Comparison of ENCODE assay signal across 11 cellular contexts in the genomic region with DNA sequence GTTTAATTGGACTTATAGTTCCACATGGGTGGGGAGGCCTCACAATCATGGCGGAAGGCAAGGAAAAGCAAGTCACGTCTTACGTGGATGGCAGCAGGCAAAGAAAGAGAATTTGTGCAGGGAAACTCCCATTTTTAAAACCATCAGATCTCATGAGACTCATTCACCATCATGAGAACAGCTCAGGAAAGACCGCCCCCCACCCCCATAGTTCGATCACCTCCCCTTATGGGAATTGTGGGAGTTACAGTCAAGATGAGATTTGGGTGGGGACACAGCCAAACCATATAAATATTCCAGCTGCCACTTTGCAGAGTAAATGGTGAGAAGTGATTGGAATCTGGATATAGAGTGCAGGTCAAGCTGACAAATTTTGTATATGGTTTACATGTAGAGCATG.
DNase-seq lines count a peak whose midpoint lies in the region; ATAC-seq and TF ChIP-seq lines count a peak whose summit lies in the region.
"Had no signal": no experiment of that assay in that cellular context is flagged by ENCODE, and none has a peak within 500 bp of the region (broad histone marks: within the 10 kb centered on the region; RNA-seq: fewer than 3 reads in every experiment).

No MANE protein-coding gene starts in this region.

- no peak overlapping the region for H3K4me3 ChIP-seq in CD4-positive, alpha-beta memory T cell (ENCODE audit: low read length in 2 of 2)
- no peak overlapping the region for H3K4me3 ChIP-seq in OCI-LY1 (ENCODE audit: low read depth, low read length, poor library complexity, severe bottlenecking)
- H3K4me3 ChIP-seq in skeletal muscle tissue (ENCODE audit: low read length in 3 of 3) = no peak overlapping the region
- no peak overlapping the region for H3K4me3 ChIP-seq in WERI-Rb-1 (ENCODE audit: low read depth, low read length)
- H3K4me3 ChIP-seq: coronary artery, esophagus muscularis mucosa had no signal

- no peak overlapping the region for H3K4me2 ChIP-seq in OCI-LY1 (ENCODE audit: low read length)

- CTCF ChIA-PET in CD4-positive, alpha-beta memory T cell (lab: Charles Lee; ENCODE audit: partially characterized antibody) = interaction anchor here (0.6 to 3.5 kb wide), 10 partner anchors 9 to 174 kb away, joined by 3 to 22 read pairs (median 4); no protein-coding TSS in a partner anchor

- H3K4me1 ChIP-seq in CD4-positive, alpha-beta memory T cell (ENCODE audit: insufficient read depth, low read length) = peaks cover 32% of the 10 kb centered on the region
- H3K4me1 ChIP-seq in OCI-LY1 (ENCODE audit: insufficient read depth, low read length, severe bottlenecking) (peaks cover 30% of the 10 kb centered on the region), skeletal muscle tissue (ENCODE audit: control insufficient read depth in 3 of 3, insufficient read depth in 3 of 3, low read length in 3 of 3) (no peaks in the 10 kb centered on the region)
- H3K4me1 ChIP-seq: esophagus muscularis mucosa had no signal

- no peaks in the 10 kb centered on the region for H3K79me2 ChIP-seq in OCI-LY1 (ENCODE audit: insufficient read depth, low read length)

- H3K27ac ChIP-seq in CD4-positive, alpha-beta memory T cell (ENCODE audit: low read depth, low read length) = peak overlapping the region; percentile 56
- H3K27ac ChIP-seq in OCI-LY1 (ENCODE audit: low read depth, low read length, poor library complexity, severe bottlenecking) (peak overlapping the region; percentile 77), skeletal muscle tissue (ENCODE audit: low read depth, low read length) (peak overlapping the region; percentile 52), WERI-Rb-1 (no peak overlapping the region)

- H3K9me3 Mint-ChIP-seq in CD4-positive, alpha-beta memory T cell = peaks cover 0 to 2% (median 0%) of the 10 kb centered on the region in 8 donors
- H3K9me3 Mint-ChIP-seq in activated naive CD8-positive, alpha-beta T cell treated with anti-CD3 and anti-CD28 coated beads, Interleukin-2, amount 50 U/mL, for 24 hours = peaks cover 8% of the 10 kb centered on the region

- H3K9me2 ChIP-seq in OCI-LY1 (ENCODE audit: low read depth, low read length) = no peaks in the 10 kb centered on the region

- H3K4me1 Mint-ChIP-seq in CD4-positive, alpha-beta memory T cell = peaks cover 39 to 57% (median 47%) of the 10 kb centered on the region in 4 donors
- H3K4me1 Mint-ChIP-seq in activated naive CD8-positive, alpha-beta T cell treated with anti-CD3 and anti-CD28 coated beads, Interleukin-2, amount 50 U/mL, for 24 hours = peaks cover 66% of the 10 kb centered on the region

- intact Hi-C loops in CD4-positive, alpha-beta memory T cell (cut with micrococcal nuclease) = loop anchor here (5.0 kb wide), 1 partner anchor 118 kb away; no protein-coding TSS in a partner anchor

- no peaks in the 10 kb centered on the region for H3K27me3 ChIP-seq in CD4-positive, alpha-beta memory T cell (ENCODE audit: insufficient read depth, low read length)
- H3K27me3 ChIP-seq in OCI-LY1 (ENCODE audit: insufficient read depth, low read length) = no peaks in the 10 kb centered on the region
- no peaks in the 10 kb centered on the region for H3K27me3 ChIP-seq in skeletal muscle tissue (ENCODE audit: control insufficient read depth in 3 of 3, insufficient read depth in 3 of 3, low read length in 3 of 3)
- H3K27me3 ChIP-seq in WERI-Rb-1 (ENCODE audit: insufficient read depth, low read depth, severe bottlenecking) = no peaks in the 10 kb centered on the region
- H3K27me3 ChIP-seq: esophagus muscularis mucosa had no signal

- TF ChIP-seq CTCF in OCI-LY1 (IDR thresholded peaks at IDR 0.05; ENCODE audit: low read length) (no peak), WERI-Rb-1 (IDR thresholded peaks at IDR 0.05; ENCODE audit: low read depth, low read length) (no peak)

- H3K36me3 ChIP-seq in CD4-positive, alpha-beta memory T cell (ENCODE audit: insufficient read depth, low read length) = no peaks in the 10 kb centered on the region
- H3K36me3 ChIP-seq in OCI-LY1 (ENCODE audit: insufficient read depth, low read length) (no peaks in the 10 kb centered on the region), skeletal muscle tissue (ENCODE audit: control insufficient read depth in 3 of 3, insufficient read depth in 3 of 3, low read length in 3 of 3) (no peaks in the 10 kb centered on the region), WERI-Rb-1 (no peaks in the 10 kb centered on the region)
- H3K36me3 ChIP-seq: esophagus muscularis mucosa had no signal

- peak overlapping the region; percentile 86 to 99 (median 98) for H3K27ac Mint-ChIP-seq in CD4-positive, alpha-beta memory T cell
- peak overlapping the region; percentile 98 for H3K27ac Mint-ChIP-seq in activated naive CD8-positive, alpha-beta T cell treated with anti-CD3 and anti-CD28 coated beads, Interleukin-2, amount 50 U/mL, for 24 hours

- no peak overlapping the region for H3K9ac ChIP-seq in OCI-LY1 (ENCODE audit: low read length)
- H3K9ac ChIP-seq in skeletal muscle tissue (ENCODE audit: low read depth in 1 of 3, low read length in 3 of 3) = no peak overlapping the region

- peak overlapping the region in 7 of 8 donors; percentile 56 to 91 (median 76) for H3K4me3 Mint-ChIP-seq in CD4-positive, alpha-beta memory T cell
- peak overlapping the region; percentile 50 for H3K4me3 Mint-ChIP-seq in activated naive CD8-positive, alpha-beta T cell treated with anti-CD3 and anti-CD28 coated beads, Interleukin-2, amount 50 U/mL, for 24 hours

- no peaks in the 10 kb centered on the region for H4K20me1 ChIP-seq in OCI-LY1 (ENCODE audit: insufficient read depth, low read length)

- H3K27me3 Mint-ChIP-seq in CD4-positive, alpha-beta memory T cell = no peaks in the 10 kb centered on the region
- no peaks in the 10 kb centered on the region for H3K27me3 Mint-ChIP-seq in activated naive CD8-positive, alpha-beta T cell treated with anti-CD3 and anti-CD28 coated beads, Interleukin-2, amount 50 U/mL, for 24 hours

- DNase-seq in CD4-positive, alpha-beta memory T cell = no peak
- no peak for DNase-seq in activated naive CD8-positive, alpha-beta T cell treated with anti-CD3 and anti-CD28 coated beads, Interleukin-2, amount 50 U/mL, for 24 hours
- DNase-seq in NCI-H1436 (lab: John Stamatoyannopoulos, UW) (no peak), WERI-Rb-1 (no peak)
- DNase-seq: Caco-2, NCI-H2171 had no signal

- POLR2A ChIA-PET in CD4-positive, alpha-beta memory T cell (lab: Charles Lee; ENCODE audit: partially characterized antibody) = interaction anchor here (0.7 to 5.1 kb wide), 21 partner anchors 9 to 277 kb away, joined by 3 to 88 read pairs (median 4); partner anchors contain the start of gene ARL4C

- H3K36me3 Mint-ChIP-seq in CD4-positive, alpha-beta memory T cell = no peaks in the 10 kb centered on the region
- H3K36me3 Mint-ChIP-seq in activated naive CD8-positive, alpha-beta T cell treated with anti-CD3 and anti-CD28 coated beads, Interleukin-2, amount 50 U/mL, for 24 hours (ENCODE audit: low read depth) = peaks cover 13% of the 10 kb centered on the region

- H3F3A ChIP-seq in OCI-LY1 (ENCODE audit: insufficient read depth, low read length) = no peaks in the 10 kb centered on the region

- no peaks in the 10 kb centered on the region for H3K9me3 ChIP-seq in CD4-positive, alpha-beta memory T cell (ENCODE audit: control insufficient read depth in 1 of 2, low read length in 2 of 2)
- H3K9me3 ChIP-seq in OCI-LY1 (ENCODE audit: low read length) (no peaks in the 10 kb centered on the region), skeletal muscle tissue (ENCODE audit: control insufficient read depth in 3 of 3, low read length in 3 of 3) (peaks cover 0 to 4% (median 0%) of the 10 kb centered on the region in 3 donors), WERI-Rb-1 (ENCODE audit: severe bottlenecking) (no peaks in the 10 kb centered on the region)
- H3K9me3 ChIP-seq: Caco-2, esophagus muscularis mucosa had no signal

- no peak overlapping the region for H2AFZ ChIP-seq in OCI-LY1 (ENCODE audit: low read length)

- no peak for ATAC-seq in activated naive CD8-positive, alpha-beta T cell treated with anti-CD3 and anti-CD28 coated beads, Interleukin-2, amount 50 U/mL, for 24 hours
- ATAC-seq in HG03432 (IDR thresholded peaks at IDR 0.05; ENCODE audit: unreplicated experiment) = no peak
